In the genomic region with DNA sequence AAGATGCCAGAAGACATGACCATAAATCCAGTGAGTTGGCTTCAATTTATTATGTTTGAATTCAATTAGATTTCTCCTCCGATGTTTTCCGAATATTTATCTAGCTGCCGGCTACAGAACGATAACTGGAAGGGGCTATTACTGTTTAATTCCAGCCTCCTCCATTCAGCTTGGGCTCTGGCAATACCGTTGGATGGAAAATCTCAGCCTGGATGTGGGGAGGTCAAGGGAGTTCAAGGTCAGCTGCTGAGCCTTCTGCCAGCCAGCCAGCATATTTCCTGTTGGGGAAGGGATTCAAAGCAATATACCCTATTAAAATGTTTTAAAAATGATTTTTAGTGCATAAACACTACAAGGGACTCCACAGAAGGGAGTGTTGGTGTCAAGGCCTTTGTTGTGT, we compare ENCODE assay signal across 19 cellular contexts. TPM values are rescaled to one million over a fixed set of nuclear protein-coding genes. Genes with fewer than 3 reads are reported as not detected.
"Had no signal": no experiment of that assay in that cellular context is flagged by ENCODE, and none has a peak within 500 bp of the region (broad histone marks: within the 10 kb centered on the region; RNA-seq: fewer than 3 reads in every experiment).

No MANE protein-coding gene starts in this region.

RNA-seq across cellular contexts. Expression of a gene that starts 34.9 kb away (rescaled TPM):
- total RNA-seq: activated naive CD4-positive, alpha-beta T cell treated with anti-CD3 and anti-CD28 coated beads for 36 hours; activated naive CD4-positive, alpha-beta T cell treated with anti-CD3 and anti-CD28 coated beads, Interleukin-2, amount 50 U/mL, for 72 hours; activated naive CD8-positive, alpha-beta T cell treated with anti-CD3 and anti-CD28 coated beads for 36 hours; activated naive CD8-positive, alpha-beta T cell treated with anti-CD3 and anti-CD28 coated beads, Interleukin-2, amount 10 ng/mL, durations not matched to agents 7 days and 5 days; activated T-cell treated with anti-CD3 and anti-CD28 coated beads, Interleukin-2, amount 50 U/mL, for 4 hours; activated T-cell treated with anti-CD3 and anti-CD28 coated beads, Interleukin-2, amount 50 U/mL, for 72 hours; activated T-helper 1 cell treated with anti-CD3 and anti-CD28 coated beads, Interleukin-12 subunit alpha, Interleukin-12 subunit beta, Interleukin-2, Interleukin-4 antibody, amounts not matched to agents 30 ng/mL and 10 ng/mL and 1 ng/mL, durations not matched to agents 14 hours and 24 hours and 36 hours; activated T-helper 17 cell treated with anti-CD3 and anti-CD28 coated beads, Interleukin-2, amount 50 U/mL, for 72 hours; activated T-helper 2 cell treated with anti-CD3 and anti-CD28 coated beads, Interferon-gamma antibody, Interleukin-2, Interleukin-4, amounts not matched to agents 10 μg/mL and 5 μg/mL and 100 μg/mL, durations not matched to agents 14 hours and 24 hours and 36 hours; adrenal gland; ascending aorta; astrocyte; body of pancreas; breast epithelium; bronchial epithelial cell; cardiac muscle cell; cardiac septum; cerebellum had no signal
- polyA plus RNA-seq: adipose tissue, adrenal gland, cardiac muscle cell had no signal

RNA-seq across cellular contexts. Expression of a gene that starts 46.2 kb away (rescaled TPM):
- total RNA-seq: activated naive CD4-positive, alpha-beta T cell treated with anti-CD3 and anti-CD28 coated beads for 36 hours; activated naive CD4-positive, alpha-beta T cell treated with anti-CD3 and anti-CD28 coated beads, Interleukin-2, amount 50 U/mL, for 72 hours; activated naive CD8-positive, alpha-beta T cell treated with anti-CD3 and anti-CD28 coated beads for 36 hours; activated naive CD8-positive, alpha-beta T cell treated with anti-CD3 and anti-CD28 coated beads, Interleukin-2, amount 10 ng/mL, durations not matched to agents 7 days and 5 days; activated T-cell treated with anti-CD3 and anti-CD28 coated beads, Interleukin-2, amount 50 U/mL, for 4 hours; activated T-cell treated with anti-CD3 and anti-CD28 coated beads, Interleukin-2, amount 50 U/mL, for 72 hours; activated T-helper 1 cell treated with anti-CD3 and anti-CD28 coated beads, Interleukin-12 subunit alpha, Interleukin-12 subunit beta, Interleukin-2, Interleukin-4 antibody, amounts not matched to agents 30 ng/mL and 10 ng/mL and 1 ng/mL, durations not matched to agents 14 hours and 24 hours and 36 hours; activated T-helper 17 cell treated with anti-CD3 and anti-CD28 coated beads, Interleukin-2, amount 50 U/mL, for 72 hours; activated T-helper 2 cell treated with anti-CD3 and anti-CD28 coated beads, Interferon-gamma antibody, Interleukin-2, Interleukin-4, amounts not matched to agents 10 μg/mL and 5 μg/mL and 100 μg/mL, durations not matched to agents 14 hours and 24 hours and 36 hours; ascending aorta; astrocyte; body of pancreas; breast epithelium; bronchial epithelial cell; cardiac septum had no signal
- polyA plus RNA-seq: adrenal gland had no signal
